8 cellular contexts compared by ENCODE assay signal in the genomic region with DNA sequence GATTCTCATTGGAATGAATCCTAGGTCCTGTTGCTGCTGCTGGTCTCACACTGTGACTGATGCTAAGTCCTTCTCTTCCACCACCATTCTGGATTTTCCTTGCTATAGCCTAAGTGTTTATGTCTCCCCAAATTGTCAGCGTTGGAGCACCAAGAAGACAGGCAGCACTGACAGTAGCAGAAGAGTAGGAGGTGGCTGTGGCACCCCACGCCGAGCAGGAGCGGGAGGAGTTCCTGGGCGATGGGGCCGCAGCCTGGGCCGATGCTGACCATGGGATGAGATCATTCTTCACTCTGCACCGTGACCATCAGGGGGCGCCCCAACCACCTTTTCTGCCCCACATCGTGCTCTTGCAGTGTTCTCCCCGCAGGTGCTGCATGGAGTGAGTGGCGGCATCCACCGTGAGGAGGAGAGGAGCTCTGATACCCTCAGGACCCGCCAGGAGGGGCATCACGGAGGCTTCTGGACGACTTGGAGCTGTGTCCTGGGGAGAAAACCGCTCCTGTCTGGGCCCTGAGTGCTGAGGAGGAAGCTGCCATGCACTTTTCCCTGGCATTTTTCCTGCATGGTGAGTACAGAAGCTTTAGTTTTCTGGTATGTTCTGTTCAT. TPM values are rescaled to one million over a fixed set of nuclear protein-coding genes. Genes with fewer than 3 reads are reported as not detected.
DNase-seq lines count a peak whose midpoint lies in the region; ATAC-seq and TF ChIP-seq lines count a peak whose summit lies in the region.

No MANE protein-coding gene starts in this region.

- TF ChIP-seq CTCF in parathyroid adenoma (IDR thresholded peaks at IDR 0.05) (peak; percentile 55), transverse colon (IDR thresholded peaks at IDR 0.05) (peak; percentile 68 to 76 (median 70))

- H3K36me3 ChIP-seq in Karpas-422 (ENCODE audit: insufficient read depth, low read length) (no peaks in the 10 kb centered on the region), SJCRH30 (no peaks in the 10 kb centered on the region), parathyroid adenoma (ENCODE audit: control insufficient read depth, insufficient read depth, low read length) (no peaks in the 10 kb centered on the region), transverse colon (no peaks in the 10 kb centered on the region)

- H3K27me3 ChIP-seq in Karpas-422 (ENCODE audit: low read length) (no peaks in the 10 kb centered on the region), SJCRH30 (no peaks in the 10 kb centered on the region), parathyroid adenoma (ENCODE audit: control insufficient read depth, insufficient read depth, low read length) (no peaks in the 10 kb centered on the region), transverse colon (peaks cover 18% of the 10 kb centered on the region)

- no peak for TF ChIP-seq EP300 in transverse colon (IDR thresholded peaks at IDR 0.05; ENCODE audit: low read depth)

- H3K27ac ChIP-seq in Karpas-422 (ENCODE audit: low read length) (no peak overlapping the region), SJCRH30 (no peak overlapping the region), parathyroid adenoma (no peak overlapping the region), transverse colon (no peak overlapping the region)

- no peak overlapping the region; the same call in 1 of the 2 replicates for H3K9ac ChIP-seq in Karpas-422 (ENCODE audit: low read length)
- no peak overlapping the region for H3K9ac ChIP-seq in parathyroid adenoma

- ATAC-seq in GM21423 (IDR thresholded peaks at IDR 0.05; ENCODE audit: unreplicated experiment): no peak

- H3K9me3 ChIP-seq in Karpas-422 (ENCODE audit: low read length): no peaks in the 10 kb centered on the region
- H3K9me3 ChIP-seq in SJCRH30 (replicated peaks): no peaks in the 10 kb centered on the region
- H3K9me3 ChIP-seq in parathyroid adenoma (ENCODE audit: control insufficient read depth, low read length): no peaks in the 10 kb centered on the region
- no peaks in the 10 kb centered on the region for H3K9me3 ChIP-seq in transverse colon

- intact Hi-C loops in transverse colon (cut with DNase I; ENCODE audit: low total_unique reads): no loop called here

- no peak for TF ChIP-seq POLR2A in transverse colon (IDR thresholded peaks at IDR 0.05)

- WGBS in transverse colon (ENCODE audit: low coverage in 1 of 2), 2 donors: 5% methylated on average over 17 of the region's 17 CpGs; no CpG with 5 or more reads in 1 of the 2 donors

- H3K4me1 ChIP-seq in Karpas-422 (ENCODE audit: low read length) (peaks cover 12% of the 10 kb centered on the region), SJCRH30 (peaks cover 23% of the 10 kb centered on the region), parathyroid adenoma (no peaks in the 10 kb centered on the region), transverse colon (no peaks in the 10 kb centered on the region)

- no peaks in the 10 kb centered on the region for H3K9me2 ChIP-seq in Karpas-422 (replicated peaks; ENCODE audit: insufficient read depth, low read length)

- H2AFZ ChIP-seq in Karpas-422 (ENCODE audit: low read length) (no peak overlapping the region), parathyroid adenoma (peak overlapping the region; percentile 73)

- no peaks in the 10 kb centered on the region for H4K20me1 ChIP-seq in Karpas-422 (ENCODE audit: insufficient read depth, low read depth, low read length)

- H3K4me3 ChIP-seq in Karpas-422 (ENCODE audit: low read length) (no peak overlapping the region), SJCRH30 (no peak overlapping the region), parathyroid adenoma (ENCODE audit: low read depth, low read length) (no peak overlapping the region), transverse colon (no peak overlapping the region)

- H3K4me2 ChIP-seq in Karpas-422 (ENCODE audit: low read depth, low read length, poor library complexity, severe bottlenecking) (no peak overlapping the region), parathyroid adenoma (ENCODE audit: low read length) (peak overlapping the region; percentile 40)

- H3K79me2 ChIP-seq in Karpas-422 (ENCODE audit: low read length): no peaks in the 10 kb centered on the region
- H3K79me2 ChIP-seq in parathyroid adenoma: no peaks in the 10 kb centered on the region

- in situ Hi-C loops in transverse colon (cut with MboI; ENCODE audit: low pct_ligation_motif_present in 1 of 4, low pct_unique_long_range_greater_than_20kb in 1 of 4, low sequenced_read_pairs in 3 of 4): no loop called here

- DNase-seq in Daoy (ENCODE audit: low read depth): peak; percentile 77
- peak; percentile 88 for DNase-seq in Karpas-422
- peak; percentile 73 to 85 for DNase-seq in SJCRH30
- peak; percentile 64 for DNase-seq in activated gamma-delta T cell treated with anti-CD3 and anti-CD28 coated beads, Interleukin-2, amount 50 U/mL, for 16 hours (ENCODE audit: low read depth)
- peak; percentile 37 for DNase-seq in glomerular visceral epithelial cell (ENCODE audit: extremely low spot score)
- DNase-seq in transverse colon: peak; percentile 75

RNA-seq across cellular contexts. Expression of gene LRRC74B, which starts 57.0 kb away (rescaled TPM):
- total RNA-seq in Daoy (2014; rRNA removed; shearing (Covaris generic)): not detected in 2 replicates
- total RNA-seq in Karpas-422 (2014; rRNA removed; shearing (Covaris generic); ENCODE audit: low replicate concordance): not detected in 2 replicates
- not detected in 2 replicates for total RNA-seq in SJCRH30 (2014; rRNA removed; shearing (Covaris generic))
- total RNA-seq in transverse colon: not detected

Comparison
In these comparisons a context has a peak if more than half of its experiments do, and no peak if none do; other contexts are left out.
1. DNase-seq: peak in every context shown above with its lines; median percentile 88 in Karpas-422; 79 in SJCRH30; 77 in Daoy; 75 in transverse colon; 64 in activated gamma-delta T cell treated with anti-CD3 and anti-CD28 coated beads, Interleukin-2, amount 50 U/mL, for 16 hours; 37 in glomerular visceral epithelial cell.